ENCODE assay signal across 8 cellular contexts in the genomic region with DNA sequence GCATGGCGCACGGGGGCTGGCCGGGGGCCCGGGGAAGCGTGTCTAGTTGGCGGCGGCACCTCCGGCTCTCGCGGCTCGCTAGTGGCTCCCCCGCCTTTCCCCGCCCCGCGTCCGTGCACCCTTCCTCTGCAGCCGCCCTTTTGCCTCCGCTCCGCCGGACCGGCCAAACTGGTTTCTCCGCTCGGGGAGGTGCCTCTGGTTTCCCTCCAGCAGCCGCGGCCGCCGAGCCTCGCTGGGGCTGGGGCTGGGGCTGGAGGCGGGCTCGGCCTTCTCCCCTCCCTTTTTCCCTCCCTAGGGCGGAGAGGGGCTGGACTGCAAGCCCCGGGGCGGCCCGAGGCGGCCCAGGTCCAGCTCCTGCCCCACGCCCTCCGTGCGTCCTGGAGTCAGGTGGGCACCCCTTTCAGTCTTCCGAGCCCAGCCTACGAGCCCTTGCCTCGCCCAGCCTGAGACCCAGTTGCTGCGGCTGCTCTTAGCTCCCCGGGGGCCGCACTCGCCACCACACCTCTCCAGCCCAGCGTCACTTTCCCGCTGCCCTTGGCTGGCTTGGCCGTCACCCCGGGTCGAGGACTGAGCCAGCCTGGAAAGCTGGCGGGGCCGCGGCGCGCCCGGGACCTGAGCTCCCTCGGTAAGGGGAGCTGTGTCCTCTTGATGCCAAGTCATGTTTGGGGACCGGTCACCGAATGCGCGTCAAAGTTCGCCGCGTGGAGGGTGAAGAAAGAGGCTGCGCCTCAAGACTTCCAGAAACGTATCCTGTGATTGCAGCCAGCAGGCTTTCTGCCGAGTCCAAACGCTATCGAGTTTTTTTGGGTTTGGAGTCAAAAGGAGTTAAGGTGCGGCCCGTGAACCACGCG. TPM values are rescaled to one million over a fixed set of nuclear protein-coding genes. Genes with fewer than 3 reads are reported as not detected.
DNase-seq lines count a peak whose midpoint lies in the region; ATAC-seq and TF ChIP-seq lines count a peak whose summit lies in the region.

Gene ATP8B1 (minus strand): TSS at position 197 of the 851 bp plus-strand sequence. CDS start 71,508 bp downstream, outside the sequence.

- H3K27me3 Mint-ChIP-seq in activated naive CD4-positive, alpha-beta T cell treated with anti-CD3 and anti-CD28 coated beads for 36 hours (ENCODE audit: low read depth), result peaks cover 49% of the 10 kb centered on the region
- H3K27me3 Mint-ChIP-seq in activated CD4-positive, alpha-beta memory T cell treated with anti-CD3 and anti-CD28 coated beads for 36 hours, result peaks cover 40% of the 10 kb centered on the region
- H3K27me3 Mint-ChIP-seq in nephron progenitor cell (ENCODE audit: low read depth, poor library complexity), result peaks cover 93% of the 10 kb centered on the region

- H3K4me1 Mint-ChIP-seq in activated naive CD4-positive, alpha-beta T cell treated with anti-CD3 and anti-CD28 coated beads for 36 hours (ENCODE audit: low read depth), result peaks cover 13% of the 10 kb centered on the region
- H3K4me1 Mint-ChIP-seq in activated CD4-positive, alpha-beta memory T cell treated with anti-CD3 and anti-CD28 coated beads for 36 hours (ENCODE audit: low read depth), result peaks cover 10% of the 10 kb centered on the region
- H3K4me1 Mint-ChIP-seq in nephron progenitor cell, result peaks cover 21% of the 10 kb centered on the region

- H3K4me3 ChIP-seq in foreskin fibroblast (ENCODE audit: low read depth in 1 of 2, low read length in 2 of 2), result peak within 1 kb of the TSS; percentile 90 to 97

- ATAC-seq in GM18858 (IDR thresholded peaks at IDR 0.05; ENCODE audit: unreplicated experiment), result no peak

- peak within 1 kb of the TSS; percentile 71 for H3K4me3 Mint-ChIP-seq in activated naive CD4-positive, alpha-beta T cell treated with anti-CD3 and anti-CD28 coated beads for 36 hours
- H3K4me3 Mint-ChIP-seq in activated CD4-positive, alpha-beta memory T cell treated with anti-CD3 and anti-CD28 coated beads for 36 hours, result peak within 1 kb of the TSS; percentile 52
- H3K4me3 Mint-ChIP-seq in nephron progenitor cell, result peak within 1 kb of the TSS; percentile 79

- TF ChIP-seq CTCF in foreskin fibroblast (IDR thresholded peaks at IDR 0.05; ENCODE audit: low read depth, low read length), result no peak
- no peak for TF ChIP-seq CTCF in nephron progenitor cell (IDR thresholded peaks at IDR 0.05)

- no peaks in the 10 kb centered on the region for H3K9me3 Mint-ChIP-seq in activated naive CD4-positive, alpha-beta T cell treated with anti-CD3 and anti-CD28 coated beads for 36 hours
- H3K9me3 Mint-ChIP-seq in activated CD4-positive, alpha-beta memory T cell treated with anti-CD3 and anti-CD28 coated beads for 36 hours, result no peaks in the 10 kb centered on the region
- no peaks in the 10 kb centered on the region for H3K9me3 Mint-ChIP-seq in nephron progenitor cell

- CTCF ChIA-PET in activated naive CD4-positive, alpha-beta T cell treated with anti-CD3 and anti-CD28 coated beads for 36 hours (lab: Charles Lee), result no interaction called here
- CTCF ChIA-PET in activated CD4-positive, alpha-beta memory T cell treated with anti-CD3 and anti-CD28 coated beads for 36 hours (lab: Charles Lee), result no interaction called here

- POLR2A ChIA-PET in activated CD4-positive, alpha-beta memory T cell treated with anti-CD3 and anti-CD28 coated beads for 36 hours (lab: Charles Lee), result no interaction called here

- intact Hi-C loops in activated naive CD4-positive, alpha-beta T cell treated with anti-CD3 and anti-CD28 coated beads for 36 hours (cut with micrococcal nuclease), result loop anchor here (2.0 kb wide), 1 partner anchor 173 kb away; no protein-coding TSS in a partner anchor
- intact Hi-C loops in activated CD4-positive, alpha-beta memory T cell treated with anti-CD3 and anti-CD28 coated beads for 36 hours (cut with micrococcal nuclease), result loop anchor here (5.0 kb wide), 1 partner anchor 39 kb away; no protein-coding TSS in a partner anchor

- H3K27ac Mint-ChIP-seq in activated naive CD4-positive, alpha-beta T cell treated with anti-CD3 and anti-CD28 coated beads for 36 hours, result no peak within 1 kb of the TSS
- no peak within 1 kb of the TSS for H3K27ac Mint-ChIP-seq in activated CD4-positive, alpha-beta memory T cell treated with anti-CD3 and anti-CD28 coated beads for 36 hours
- no peak within 1 kb of the TSS for H3K27ac Mint-ChIP-seq in nephron progenitor cell

- H3K36me3 Mint-ChIP-seq in activated naive CD4-positive, alpha-beta T cell treated with anti-CD3 and anti-CD28 coated beads for 36 hours (ENCODE audit: low read depth), result no peaks in the 10 kb centered on the region
- no peaks in the 10 kb centered on the region for H3K36me3 Mint-ChIP-seq in activated CD4-positive, alpha-beta memory T cell treated with anti-CD3 and anti-CD28 coated beads for 36 hours
- no peaks in the 10 kb centered on the region for H3K36me3 Mint-ChIP-seq in nephron progenitor cell (ENCODE audit: low read depth)

- DNase-seq in activated naive CD4-positive, alpha-beta T cell treated with anti-CD3 and anti-CD28 coated beads for 36 hours, result no peak
- no peak for DNase-seq in activated naive CD4-positive, alpha-beta T cell treated with anti-CD3 and anti-CD28 coated beads, Interleukin-2, amount 50 U/mL, for 16 hours
- DNase-seq in HT-29 (ENCODE audit: low spot score) (peak; percentile 92), foreskin fibroblast (peak; percentile 76 to 92), nephron progenitor cell (peak; percentile 74), NOMO-1 treated with dmso at 0.1 percent for 144 hours (lab: John Stamatoyannopoulos, UW; ENCODE audit: unreplicated experiment) (no peak)
- no peak for DNase-seq in activated CD4-positive, alpha-beta memory T cell treated with anti-CD3 and anti-CD28 coated beads for 36 hours

RNA-seq across cellular contexts. Expression of gene ATP8B1, which starts in this region (rescaled TPM):
- not detected for total RNA-seq in activated naive CD4-positive, alpha-beta T cell treated with anti-CD3 and anti-CD28 coated beads for 36 hours
- 25.8 and 34.0 TPM in 2 replicates for total RNA-seq in HT-29 (2014; rRNA removed; shearing (Covaris generic))
- total RNA-seq in activated CD4-positive, alpha-beta memory T cell treated with anti-CD3 and anti-CD28 coated beads for 36 hours, result not detected

Comparison
In these comparisons a context has a peak if more than half of its experiments do, and no peak if none do; other contexts are left out.
1. RNA of gene ATP8B1 (total RNA-seq): 25.8 to 34.0 TPM in HT-29; not detected in activated naive CD4-positive, alpha-beta T cell treated with anti-CD3 and anti-CD28 coated beads for 36 hours and not detected in activated CD4-positive, alpha-beta memory T cell treated with anti-CD3 and anti-CD28 coated beads for 36 hours; every median in the first group is over 10 times any median in the second.
2. DNase-seq: peak in HT-29 (single experiment), foreskin fibroblast (2 of 2) and nephron progenitor cell (single experiment); none in activated naive CD4-positive, alpha-beta T cell treated with anti-CD3 and anti-CD28 coated beads for 36 hours (single experiment), activated naive CD4-positive, alpha-beta T cell treated with anti-CD3 and anti-CD28 coated beads, Interleukin-2, amount 50 U/mL, for 16 hours (single experiment), activated CD4-positive, alpha-beta memory T cell treated with anti-CD3 and anti-CD28 coated beads for 36 hours (single experiment) and NOMO-1 treated with dmso at 0.1 percent for 144 hours (single experiment).
3. Peak in every context shown above with its lines, with median percentiles within 50 percentile points of each other: H3K4me3 Mint-ChIP-seq.